In genomic region chr11:62340269-62340901, GRCh38 we compare ENCODE assay signal across 9 cellular contexts. TPM values are rescaled to one million over a fixed set of nuclear protein-coding genes. Genes with fewer than 3 reads are reported as not detected.
DNase-seq lines count a peak whose midpoint lies in the region; ATAC-seq and TF ChIP-seq lines count a peak whose summit lies in the region.
"Had no signal": no experiment of that assay in that cellular context is flagged by ENCODE, and none has a peak within 500 bp of the region (broad histone marks: within the 10 kb centered on the region; RNA-seq: fewer than 3 reads in every experiment).

No MANE protein-coding gene starts in this region.

- CTCF ChIA-PET in CD4-positive, alpha-beta memory T cell (lab: Charles Lee; ENCODE audit: partially characterized antibody): interaction anchor here (0.6 to 4.8 kb wide), 15 partner anchors 9 to 242 kb away, joined by 3 to 50 read pairs (median 4); no protein-coding TSS in a partner anchor
- CTCF ChIA-PET in SK-N-SH (lab: Yijun Ruan, JAX): interaction anchor here (0.8 to 4.8 kb wide), 27 partner anchors 9 to 352 kb away, joined by 3 to 34 read pairs (median 4); no protein-coding TSS in a partner anchor

- peak; percentile 72 for TF ChIP-seq CTCF in SK-N-SH (IDR thresholded peaks at IDR 0.05)
- TF ChIP-seq CTCF in left ventricle myocardium inferior (IDR thresholded peaks at IDR 0.05; ENCODE audit: borderline replicate concordance): peak; percentile 74

- peaks cover 8 to 12% of the 10 kb centered on the region in 2 donors for H3K27me3 Mint-ChIP-seq in CD4-positive, alpha-beta memory T cell

- TF ChIP-seq RAD21 in SK-N-SH (IDR thresholded peaks at IDR 0.05; ENCODE audit: low read length): peak; percentile 64

- peaks cover 5 to 15% (median 11%) of the 10 kb centered on the region in 4 donors for H3K4me1 Mint-ChIP-seq in CD4-positive, alpha-beta memory T cell

- 77% methylated on average over 6 of the region's 6 CpGs for WGBS in SK-N-SH (ENCODE audit: low lambda C conversion rate)

- POLR2A ChIA-PET in CD4-positive, alpha-beta memory T cell (lab: Charles Lee; ENCODE audit: partially characterized antibody): interaction anchor here (0.7 to 0.8 kb wide), 2 partner anchors 31 to 373 kb away, joined by 3 to 4 read pairs; partner anchors contain the start of gene FTH1
- POLR2A ChIA-PET in SK-N-SH (lab: Yijun Ruan, JAX): no interaction called here

- peaks cover 0 to 2% (median 0%) of the 10 kb centered on the region in 8 donors for H3K9me3 Mint-ChIP-seq in CD4-positive, alpha-beta memory T cell

- H3F3A ChIP-seq in SK-N-SH (replicated peaks; ENCODE audit: insufficient read depth): peaks cover 6% of the 10 kb centered on the region

- ATAC-seq in sciatic nerve: peak; percentile 49
- ATAC-seq in GM19395 (IDR thresholded peaks at IDR 0.05; ENCODE audit: unreplicated experiment): no peak
- ATAC-seq in HG02610 (IDR thresholded peaks at IDR 0.05; ENCODE audit: unreplicated experiment): no peak

- no peaks in the 10 kb centered on the region for H3K27me3 ChIP-seq in CD4-positive, alpha-beta memory T cell (ENCODE audit: insufficient read depth, low read length)
- peaks cover 18% of the 10 kb centered on the region; the same call in 1 of the 2 replicates for H3K27me3 ChIP-seq in SK-N-SH (ENCODE audit: insufficient read depth)
- peaks cover 29% of the 10 kb centered on the region for H3K27me3 ChIP-seq in adipocyte (replicated peaks; ENCODE audit: control insufficient read depth, insufficient read depth, low read length)
- peaks cover 3% of the 10 kb centered on the region for H3K27me3 ChIP-seq in left ventricle myocardium inferior (ENCODE audit: low read depth)

- peaks cover 12% of the 10 kb centered on the region for H3K4me1 ChIP-seq in CD4-positive, alpha-beta memory T cell (ENCODE audit: insufficient read depth, low read length)
- H3K4me1 ChIP-seq in SK-N-SH (ENCODE audit: control insufficient read depth in 1 of 2, insufficient read depth in 2 of 2, low read depth in 1 of 2, low read length in 1 of 2): no peaks in the 10 kb centered on the region; a peak in 2 of 4 replicates
- peaks cover 4% of the 10 kb centered on the region for H3K4me1 ChIP-seq in adipocyte (ENCODE audit: control insufficient read depth, insufficient read depth, low read length)
- H3K4me1 ChIP-seq in left ventricle myocardium inferior: peaks cover 24% of the 10 kb centered on the region

- H3K4me3 ChIP-seq in CD4-positive, alpha-beta memory T cell (ENCODE audit: low read length in 2 of 2): no peak overlapping the region
- H3K4me3 ChIP-seq in SK-N-SH (ENCODE audit: low read depth in 2 of 2, low read length in 1 of 2) (peak overlapping the region in 1 of 2 experiments; percentile 4; a peak in 1 of 4 replicates), adipocyte (ENCODE audit: low read length) (no peak overlapping the region), left ventricle myocardium inferior (no peak overlapping the region)

- no peak overlapping the region for H3K4me3 Mint-ChIP-seq in CD4-positive, alpha-beta memory T cell

- no peaks in the 10 kb centered on the region for H3K36me3 ChIP-seq in CD4-positive, alpha-beta memory T cell (ENCODE audit: insufficient read depth, low read length)
- H3K36me3 ChIP-seq in SK-N-SH (replicated peaks in 1 of 2; ENCODE audit: control insufficient read depth in 1 of 2, insufficient read depth in 2 of 2, low read length in 1 of 2) (no peaks in the 10 kb centered on the region), adipocyte (ENCODE audit: control insufficient read depth, insufficient read depth, low read length, severe bottlenecking) (no peaks in the 10 kb centered on the region), left ventricle myocardium inferior (no peaks in the 10 kb centered on the region)

- peak in 4 of 5 donors; percentile 42 to 48 (median 44) for DNase-seq in CD4-positive, alpha-beta memory T cell
- DNase-seq in HT-29 (ENCODE audit: low spot score) (peak; percentile 81), SK-N-SH (peak; percentile 50), adipocyte (ENCODE audit: low read depth) (peak; percentile 75), left ventricle myocardium inferior (peak; percentile 32), sciatic nerve (ENCODE audit: low spot score) (peak; percentile 79)

- intact Hi-C loops in CD4-positive, alpha-beta memory T cell (cut with micrococcal nuclease): loop anchor here (1.0 kb wide), 1 partner anchor 38 kb away; no protein-coding TSS in a partner anchor
- intact Hi-C loops in left ventricle myocardium inferior (cut with micrococcal nuclease): no loop called here
- intact Hi-C loops in sciatic nerve (cut with DNase I): no loop called here

- H3K36me3 Mint-ChIP-seq in CD4-positive, alpha-beta memory T cell: no peaks in the 10 kb centered on the region

- no peak overlapping the region for H2AFZ ChIP-seq in SK-N-SH (ENCODE audit: low read depth)

- H3K27ac Mint-ChIP-seq in CD4-positive, alpha-beta memory T cell: no peak overlapping the region

- TF ChIP-seq EP300 in SK-N-SH (IDR thresholded peaks at IDR 0.05; ENCODE audit: borderline replicate concordance in 1 of 2, low read depth in 1 of 2, low read length in 1 of 2): no peak

- no peaks in the 10 kb centered on the region for H3K79me2 ChIP-seq in SK-N-SH (ENCODE audit: insufficient read depth)

- no peaks in the 10 kb centered on the region for H4K20me1 ChIP-seq in SK-N-SH (ENCODE audit: insufficient read depth)

- H3K9ac ChIP-seq in SK-N-SH (no peak overlapping the region), adipocyte (ENCODE audit: low read length) (no peak overlapping the region)

- no peak overlapping the region for H3K4me2 ChIP-seq in SK-N-SH

- H3K9me3 ChIP-seq in CD4-positive, alpha-beta memory T cell (ENCODE audit: control insufficient read depth in 1 of 2, low read length in 2 of 2): no peaks in the 10 kb centered on the region
- no peaks in the 10 kb centered on the region for H3K9me3 ChIP-seq in SK-N-SH
- no peaks in the 10 kb centered on the region for H3K9me3 ChIP-seq in adipocyte (ENCODE audit: control insufficient read depth, low read length)
- no peaks in the 10 kb centered on the region for H3K9me3 ChIP-seq in left ventricle myocardium inferior (replicated peaks)

- H3K9me2 ChIP-seq in SK-N-SH: no peaks in the 10 kb centered on the region

- H3K27ac ChIP-seq in CD4-positive, alpha-beta memory T cell (ENCODE audit: low read depth, low read length): no peak overlapping the region
- H3K27ac ChIP-seq in SK-N-SH (ENCODE audit: low read depth in 2 of 2, low read length in 1 of 2) (no peak overlapping the region), left ventricle myocardium inferior (replicated peaks) (peak overlapping the region; percentile 36)

TF ChIP-seq in SK-N-SH, 30 proteins besides CTCF, POLR2A, EP300 and RAD21:
- TF ChIP-seq SMC3 (IDR thresholded peaks at IDR 0.05; ENCODE audit: low read depth, low read length): peak; percentile 69
- TF ChIP-seq, protein P1, sequence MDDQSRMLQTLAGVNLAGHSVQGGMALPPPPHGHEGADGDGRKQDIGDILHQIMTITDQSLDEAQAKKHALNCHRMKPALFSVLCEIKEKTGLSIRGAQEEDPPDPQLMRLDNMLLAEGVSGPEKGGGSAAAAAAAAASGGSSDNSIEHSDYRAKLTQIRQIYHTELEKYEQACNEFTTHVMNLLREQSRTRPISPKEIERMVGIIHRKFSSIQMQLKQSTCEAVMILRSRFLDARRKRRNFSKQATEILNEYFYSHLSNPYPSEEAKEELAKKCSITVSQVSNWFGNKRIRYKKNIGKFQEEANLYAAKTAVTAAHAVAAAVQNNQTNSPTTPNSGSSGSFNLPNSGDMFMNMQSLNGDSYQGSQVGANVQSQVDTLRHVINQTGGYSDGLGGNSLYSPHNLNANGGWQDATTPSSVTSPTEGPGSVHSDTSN (IDR thresholded peaks at IDR 0.05): no peak

RNA-seq across cellular contexts. Expression of gene ASRGL1, which starts 3.1 kb away (rescaled TPM):
- total RNA-seq in CD4-positive, alpha-beta memory T cell: 1 to 10 TPM; 1.2 to 2.1 TPM
- polyA plus RNA-seq in CD4-positive, alpha-beta memory T cell: 1 to 10 TPM; 1.4 to 1.9 TPM
- total RNA-seq in HT-29 (2014; rRNA removed; shearing (Covaris generic)): 38.6 and 60.6 TPM in 2 replicates
- polyA plus RNA-seq in SK-N-SH (2012; rRNA removed): 2.6 and 4.3 TPM in 2 replicates
- polyA plus RNA-seq in SK-N-SH (2012; cell fraction: cytosol; rRNA removed): 3.4 and 4.3 TPM in 2 replicates
- polyA plus RNA-seq in SK-N-SH (2012; cell fraction: nucleus; rRNA removed): 5.4 and 7.5 TPM in 2 replicates
- total RNA-seq in left ventricle myocardium inferior (4.6 TPM), sciatic nerve (17.0 TPM)

RNA-seq across cellular contexts. Expression of gene SCGB1D4, which starts 41.5 kb away (rescaled TPM):
- total RNA-seq in CD4-positive, alpha-beta memory T cell: not detected
- polyA plus RNA-seq in CD4-positive, alpha-beta memory T cell: not detected
- total RNA-seq in HT-29 (2014; rRNA removed; shearing (Covaris generic)): not detected in 2 replicates
- polyA plus RNA-seq in SK-N-SH (2012; rRNA removed): not detected in 2 replicates
- not detected in 2 replicates for polyA plus RNA-seq in SK-N-SH (2012; cell fraction: cytosol; rRNA removed)
- polyA plus RNA-seq in SK-N-SH (2012; cell fraction: nucleus; rRNA removed): not detected in 2 replicates
- total RNA-seq in left ventricle myocardium inferior: not detected
- total RNA-seq in sciatic nerve: not detected
- total RNA-seq: subcutaneous adipose tissue had no signal
